ENCODE assay signal across 8 cellular contexts in genomic region chr10:100008708-100009282, GRCh38. TPM values are rescaled to one million over a fixed set of nuclear protein-coding genes. Genes with fewer than 3 reads are reported as not detected.
DNase-seq lines count a peak whose midpoint lies in the region; ATAC-seq and TF ChIP-seq lines count a peak whose summit lies in the region.

No MANE protein-coding gene starts in this region.

- TF ChIP-seq CTCF in cardiac muscle cell (IDR thresholded peaks at IDR 0.05; ENCODE audit: low read depth, low read length) (no peak), astrocyte of the cerebellum (IDR thresholded peaks at IDR 0.05; ENCODE audit: low read depth, low read length, missing control alignments) (no peak), lung (IDR thresholded peaks at IDR 0.05; ENCODE audit: control extremely low read depth, extremely low read depth) (no peak)

- intact Hi-C loops in left cardiac atrium (cut with DNase I), result loop anchor here in 1 of 2 donors (2.0 to 5.0 kb wide), 2 partner anchors 36 to 86 kb away; no protein-coding TSS in a partner anchor

- H3K27ac ChIP-seq in cardiac muscle cell (no peak overlapping the region), lung (ENCODE audit: low read depth in 1 of 2, low read length in 1 of 2) (peak overlapping the region; percentile 91 to 95), urinary bladder (ENCODE audit: low read depth) (peak overlapping the region; percentile 93)

- 32 to 48% methylated on average over 9 of the region's 9 CpGs for WGBS in lung, 2 donors
- WGBS in urinary bladder, result 7% methylated on average over 9 of the region's 9 CpGs

- H3K4me1 ChIP-seq in cardiac muscle cell (ENCODE audit: low read depth), result peaks cover 7% of the 10 kb centered on the region
- H3K4me1 ChIP-seq in lung (ENCODE audit: control insufficient read depth in 2 of 2, insufficient read depth in 2 of 2, low read length in 2 of 2), result peaks cover 8 to 18% of the 10 kb centered on the region in 2 donors
- no peaks in the 10 kb centered on the region for H3K4me1 ChIP-seq in urinary bladder (ENCODE audit: insufficient read depth)

- no peak for DNase-seq in cardiac muscle cell (ENCODE audit: low read depth in 1 of 2, low spot score in 1 of 2)
- DNase-seq in left cardiac atrium, result no peak
- no peak for DNase-seq in astrocyte of the cerebellum (ENCODE audit: low read depth)
- no peak for DNase-seq in lung (ENCODE audit: low spot score)
- DNase-seq in nucleus accumbens (lab: John Stamatoyannopoulos, UW), result no peak
- DNase-seq in 8988T, result no peak

- in situ Hi-C loops in astrocyte of the cerebellum (cut with HindIII; ENCODE audit: low sequenced_read_pairs), result no loop called here

- H3K9me3 ChIP-seq in cardiac muscle cell (ENCODE audit: low read depth) (no peaks in the 10 kb centered on the region), lung (ENCODE audit: control insufficient read depth in 2 of 2, insufficient read depth in 1 of 2, low read length in 1 of 2) (no peaks in the 10 kb centered on the region)

- ATAC-seq in left cardiac atrium, result no peak
- no peak for ATAC-seq in lung (ENCODE audit: insufficient read depth, low FRiP score)
- ATAC-seq in GM18870 (IDR thresholded peaks at IDR 0.05; ENCODE audit: unreplicated experiment), result no peak

- H3K36me3 ChIP-seq in cardiac muscle cell (no peaks in the 10 kb centered on the region), lung (ENCODE audit: control insufficient read depth in 2 of 2, insufficient read depth in 2 of 2, low read length in 2 of 2) (no peaks in the 10 kb centered on the region), urinary bladder (ENCODE audit: insufficient read depth) (no peaks in the 10 kb centered on the region)

- peak overlapping the region; percentile 75 for H3K4me3 ChIP-seq in cardiac muscle cell
- peak overlapping the region; percentile 88 for H3K4me3 ChIP-seq in astrocyte of the cerebellum (ENCODE audit: low read depth, low read length)
- peak overlapping the region; percentile 88 for H3K4me3 ChIP-seq in lung
- H3K4me3 ChIP-seq in urinary bladder (ENCODE audit: low read depth, low read length), result peak overlapping the region; percentile 65

- H3K27me3 ChIP-seq in cardiac muscle cell, result no peaks in the 10 kb centered on the region
- H3K27me3 ChIP-seq in lung (ENCODE audit: control insufficient read depth, insufficient read depth), result no peaks in the 10 kb centered on the region

RNA-seq across cellular contexts. Expression of gene DNMBP, which starts 1.0 kb away (rescaled TPM):
- 13.1 and 22.9 TPM in 2 replicates for total RNA-seq in cardiac muscle cell
- polyA plus RNA-seq in cardiac muscle cell, result 13.6 and 21.9 TPM in 2 replicates
- total RNA-seq in left cardiac atrium, result 1 to 10 TPM; 6.7 to 7.9 TPM
- 10 to 100 TPM; 17.4 to 31.0 TPM for total RNA-seq in lung
- polyA plus RNA-seq in lung, result 1 to 10 TPM; 6.5 to 7.6 TPM
- total RNA-seq in urinary bladder, result 31.8 TPM
- polyA plus RNA-seq in urinary bladder, result 26.2 TPM
